ENCODE assay signal across 8 cellular contexts in the genomic region with DNA sequence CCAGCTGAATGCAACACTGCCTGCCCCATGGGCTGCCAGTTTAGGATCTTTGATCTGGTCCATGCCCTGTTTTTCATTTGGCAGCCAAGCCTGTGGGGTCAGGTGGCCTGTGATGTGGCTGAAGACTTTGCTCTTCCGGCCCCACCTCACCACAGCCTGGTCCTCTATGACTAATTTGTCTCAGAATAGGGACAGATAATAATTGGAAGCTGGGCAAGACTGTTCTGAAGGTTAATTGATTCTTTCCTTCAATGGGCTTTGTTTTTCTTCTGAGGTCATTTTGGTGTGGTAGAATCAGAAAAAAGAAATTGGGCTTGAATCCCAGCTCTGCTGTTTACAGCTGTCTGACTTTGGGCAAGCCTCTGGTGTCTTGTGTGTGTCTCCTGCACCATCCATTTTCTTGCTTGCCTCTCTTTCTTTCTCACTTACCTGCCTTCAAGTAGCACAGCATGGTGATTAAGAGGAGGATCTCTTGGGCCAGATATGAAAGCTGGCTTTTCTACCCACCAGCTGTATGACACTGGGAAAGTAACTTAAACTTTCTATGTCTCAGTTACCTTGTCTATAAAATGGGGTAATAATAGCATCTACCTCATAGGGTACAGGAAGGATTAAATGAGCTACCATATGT. TPM values are rescaled to one million over a fixed set of nuclear protein-coding genes. Genes with fewer than 3 reads are reported as not detected.
DNase-seq lines count a peak whose midpoint lies in the region; ATAC-seq, FAIRE-seq and TF ChIP-seq lines count a peak whose summit lies in the region.

No MANE protein-coding gene starts in this region.

- H3K4me1 ChIP-seq in CD4-positive, alpha-beta memory T cell (ENCODE audit: insufficient read depth, low read length): peaks cover 25% of the 10 kb centered on the region
- H3K4me1 ChIP-seq in pancreas: peaks cover 55 to 68% (median 62%) of the 10 kb centered on the region in 3 donors
- no peaks in the 10 kb centered on the region for H3K4me1 ChIP-seq in HAP-1
- peaks cover 9% of the 10 kb centered on the region for H3K4me1 ChIP-seq in CD8-positive, alpha-beta T cell (ENCODE audit: insufficient read depth, low read length)

- no peak overlapping the region for H3K27ac ChIP-seq in CD4-positive, alpha-beta memory T cell (ENCODE audit: low read depth, low read length)
- peak overlapping the region; percentile 40 to 94 (median 80) for H3K27ac ChIP-seq in pancreas
- H3K27ac ChIP-seq in CD8-positive, alpha-beta T cell (ENCODE audit: low read depth, low read length): no peak overlapping the region

- DNase-seq in CD4-positive, alpha-beta memory T cell: no peak
- DNase-seq in chondrocyte (ENCODE audit: low spot score) (no peak), pancreas (peak in 4 of 6 donors; percentile 69 to 81 (median 74)), NCI-H2029 treated with DMSO at 0.1 percent for 48 hours (lab: John Stamatoyannopoulos, UW) (no peak), HAP-1 (ENCODE audit: low spot score in 2 of 2) (no peak)
- no peak for DNase-seq in CD8-positive, alpha-beta T cell

- peaks cover 23 to 46% (median 33%) of the 10 kb centered on the region in 4 donors for H3K4me1 Mint-ChIP-seq in CD4-positive, alpha-beta memory T cell
- H3K4me1 Mint-ChIP-seq in chondrocyte (ENCODE audit: low read depth): peaks cover 51% of the 10 kb centered on the region
- peaks cover 16% of the 10 kb centered on the region for H3K4me1 Mint-ChIP-seq in CD8-positive, alpha-beta T cell (ENCODE audit: low read depth)

- H3K27me3 Mint-ChIP-seq in CD4-positive, alpha-beta memory T cell: no peaks in the 10 kb centered on the region
- no peaks in the 10 kb centered on the region for H3K27me3 Mint-ChIP-seq in chondrocyte (ENCODE audit: low read depth)
- no peaks in the 10 kb centered on the region for H3K27me3 Mint-ChIP-seq in CD8-positive, alpha-beta T cell (ENCODE audit: low read depth)

- H3K9me3 ChIP-seq in CD4-positive, alpha-beta memory T cell (ENCODE audit: control insufficient read depth in 1 of 2, low read length in 2 of 2): no peaks in the 10 kb centered on the region
- no peaks in the 10 kb centered on the region for H3K9me3 ChIP-seq in pancreas
- H3K9me3 ChIP-seq in HAP-1: no peaks in the 10 kb centered on the region
- no peaks in the 10 kb centered on the region for H3K9me3 ChIP-seq in CD8-positive, alpha-beta T cell (ENCODE audit: low read length)

- no peak overlapping the region for H3K4me3 ChIP-seq in CD4-positive, alpha-beta memory T cell (ENCODE audit: low read length in 2 of 2)
- H3K4me3 ChIP-seq in pancreas (no peak overlapping the region), HAP-1 (no peak overlapping the region)
- no peak overlapping the region for H3K4me3 ChIP-seq in CD8-positive, alpha-beta T cell (ENCODE audit: low read depth, low read length)

- H3K36me3 Mint-ChIP-seq in CD4-positive, alpha-beta memory T cell: peaks cover 22 to 40% of the 10 kb centered on the region in 2 donors
- H3K36me3 Mint-ChIP-seq in chondrocyte (ENCODE audit: low read depth): peaks cover 4% of the 10 kb centered on the region
- peaks cover 48% of the 10 kb centered on the region for H3K36me3 Mint-ChIP-seq in CD8-positive, alpha-beta T cell

- CTCF ChIA-PET in CD4-positive, alpha-beta memory T cell (lab: Charles Lee; ENCODE audit: partially characterized antibody): interaction anchor here (0.8 to 3.4 kb wide), 9 partner anchors 15 to 208 kb away, joined by 3 to 32 read pairs (median 4); a partner anchor contains a TSS
- CTCF ChIA-PET in CD8-positive, alpha-beta T cell (lab: Charles Lee): interaction anchor here (1.0 to 4.9 kb wide), 5 partner anchors 17 to 65 kb away, joined by 3 to 24 read pairs (median 3); no protein-coding TSS in a partner anchor

- WGBS in pancreas, 2 donors: 6 to 11% methylated on average over 1 of the region's 1 CpG

- intact Hi-C loops in CD4-positive, alpha-beta memory T cell (cut with micrococcal nuclease): no loop called here
- intact Hi-C loops in pancreas (cut with DNase I): no loop called here
- intact Hi-C loops in CD8-positive, alpha-beta T cell (cut with DNase I, micrococcal nuclease): loop anchor here in 1 of 2 experiments (10.0 kb wide), 1 partner anchor 62 kb away; no protein-coding TSS in a partner anchor

- peak; percentile 5 for FAIRE-seq in pancreas (lab: Jason Lieb, UNC)

- H3K27me3 ChIP-seq in CD4-positive, alpha-beta memory T cell (ENCODE audit: insufficient read depth, low read length): no peaks in the 10 kb centered on the region
- H3K27me3 ChIP-seq in pancreas: no peaks in the 10 kb centered on the region
- no peaks in the 10 kb centered on the region for H3K27me3 ChIP-seq in HAP-1 (ENCODE audit: low read depth)
- no peaks in the 10 kb centered on the region for H3K27me3 ChIP-seq in CD8-positive, alpha-beta T cell (ENCODE audit: insufficient read depth, low read length)

- no peaks in the 10 kb centered on the region for H3K9me3 Mint-ChIP-seq in CD4-positive, alpha-beta memory T cell
- H3K9me3 Mint-ChIP-seq in chondrocyte (ENCODE audit: low read depth): no peaks in the 10 kb centered on the region
- no peaks in the 10 kb centered on the region for H3K9me3 Mint-ChIP-seq in CD8-positive, alpha-beta T cell

- POLR2A ChIA-PET in CD4-positive, alpha-beta memory T cell (lab: Charles Lee; ENCODE audit: partially characterized antibody): interaction anchor here (0.8 to 2.5 kb wide), 2 partner anchors 22 to 24 kb away, joined by 3 to 8 read pairs; a partner anchor contains a TSS
- POLR2A ChIA-PET in CD8-positive, alpha-beta T cell (lab: Charles Lee): interaction anchor here (2.6 kb wide), 1 partner anchor 24 kb away, joined by 9 read pairs; a partner anchor contains a TSS

- in situ Hi-C loops in HAP-1 (cut with MboI; ENCODE audit: low sequenced_read_pairs): no loop called here

- peak overlapping the region; percentile 24 to 78 (median 48) for H3K27ac Mint-ChIP-seq in CD4-positive, alpha-beta memory T cell
- H3K27ac Mint-ChIP-seq in chondrocyte (ENCODE audit: unreplicated experiment): peak overlapping the region; percentile 49
- H3K27ac Mint-ChIP-seq in CD8-positive, alpha-beta T cell: no peak overlapping the region

- peak overlapping the region in 3 of 8 donors; percentile 10 to 50 (median 46) for H3K4me3 Mint-ChIP-seq in CD4-positive, alpha-beta memory T cell
- H3K4me3 Mint-ChIP-seq in chondrocyte (ENCODE audit: unreplicated experiment): no peak overlapping the region
- no peak overlapping the region for H3K4me3 Mint-ChIP-seq in CD8-positive, alpha-beta T cell

- peaks cover 17% of the 10 kb centered on the region for H3K36me3 ChIP-seq in CD4-positive, alpha-beta memory T cell (ENCODE audit: insufficient read depth, low read length)
- peaks cover 0 to 11% (median 0%) of the 10 kb centered on the region in 3 donors for H3K36me3 ChIP-seq in pancreas
- H3K36me3 ChIP-seq in HAP-1 (replicated peaks): peaks cover 10% of the 10 kb centered on the region
- peaks cover 7% of the 10 kb centered on the region for H3K36me3 ChIP-seq in CD8-positive, alpha-beta T cell (ENCODE audit: insufficient read depth, low read length)

- peak; percentile 80 for ATAC-seq in GM19452 (IDR thresholded peaks at IDR 0.05; ENCODE audit: unreplicated experiment)
- ATAC-seq in HG03460 (IDR thresholded peaks at IDR 0.05; ENCODE audit: unreplicated experiment): peak; percentile 85
- peak; percentile 65 to 71 (median 70) for ATAC-seq in pancreas
- ATAC-seq in CD8-positive, alpha-beta T cell: no peak

- TF ChIP-seq CTCF in chondrocyte (IDR thresholded peaks at IDR 0.05) (no peak), pancreas (IDR thresholded peaks at IDR 0.05) (no peak)
- TF ChIP-seq CTCF in CD8-positive, alpha-beta T cell (IDR thresholded peaks at IDR 0.05): no peak

RNA-seq across cellular contexts. Expression of a gene that starts 24.2 kb away (rescaled TPM):
- 10 to 100 TPM; 65.4 to 68.9 TPM for total RNA-seq in CD4-positive, alpha-beta memory T cell
- 10 to 100 TPM; 12.7 to 27.8 TPM for polyA plus RNA-seq in CD4-positive, alpha-beta memory T cell
- total RNA-seq in chondrocyte: 50.0 to 58.5 TPM (median 50.5 TPM) in 3 replicates
- total RNA-seq in pancreas: 100 to 1,000 TPM; 104 to 151 (median 132) TPM
- polyA plus RNA-seq in pancreas: 10 to 100 TPM in 1 of 2 donors, 1 to 10 TPM in 1; 7.9 to 16.2 TPM
- 10 to 100 TPM; 22.2 to 25.7 TPM for total RNA-seq in CD8-positive, alpha-beta T cell

Comparison
In these comparisons a context has a peak if more than half of its experiments do, and no peak if none do; other contexts are left out.
1. DNase-seq: peak in pancreas (4 of 6); none in CD4-positive, alpha-beta memory T cell (0 of 5), chondrocyte (single experiment), NCI-H2029 treated with DMSO at 0.1 percent for 48 hours (single experiment), HAP-1 (0 of 2) and CD8-positive, alpha-beta T cell (0 of 7).
2. H3K27ac ChIP-seq: peak in pancreas (4 of 4); none in CD4-positive, alpha-beta memory T cell (single experiment) and CD8-positive, alpha-beta T cell (single experiment).